8 cellular contexts compared by ENCODE assay signal in the genomic region with DNA sequence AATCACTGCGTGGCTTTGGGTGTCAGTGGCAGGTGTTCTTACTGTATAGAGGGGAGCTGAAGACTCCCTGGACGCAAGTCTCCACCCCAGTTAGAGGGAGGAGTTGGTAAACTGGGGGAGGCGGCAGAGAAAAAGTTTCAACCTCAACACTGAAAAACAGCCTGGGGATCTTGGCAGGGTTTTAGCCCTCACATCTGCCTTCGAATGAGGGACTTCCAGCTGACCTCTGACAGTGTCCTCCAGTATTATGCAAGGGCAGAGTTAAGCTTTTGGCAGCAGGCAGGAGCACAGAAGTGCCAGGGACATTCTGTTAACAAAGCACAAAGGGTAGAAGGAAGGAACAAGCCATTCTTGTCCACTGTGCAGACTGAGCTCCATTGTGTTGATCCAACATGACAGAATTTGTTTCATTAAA. TPM values are rescaled to one million over a fixed set of nuclear protein-coding genes. Genes with fewer than 3 reads are reported as not detected.
A peak's percentile ranks its signal among the peaks of the same experiment; 100 is the strongest.
DNase-seq lines count a peak whose midpoint lies in the region; ATAC-seq and TF ChIP-seq lines count a peak whose summit lies in the region.

No MANE protein-coding gene starts in this region.

- H3K27me3 Mint-ChIP-seq in Calu3 (ENCODE audit: unreplicated experiment) (no peaks in the 10 kb centered on the region), chondrocyte (ENCODE audit: low read depth) (peaks cover 40% of the 10 kb centered on the region)

- no TSS peak for BruUV-seq in Calu3 (replicated peaks; lab: Mats Ljungman, UMichigan)

- peaks cover 24% of the 10 kb centered on the region for H3K36me3 Mint-ChIP-seq in Calu3 (ENCODE audit: insufficient read depth, unreplicated experiment)
- no peaks in the 10 kb centered on the region for H3K36me3 Mint-ChIP-seq in chondrocyte (ENCODE audit: low read depth)

- H3K4me1 Mint-ChIP-seq in Calu3 (ENCODE audit: low read depth, unreplicated experiment): peaks cover 58% of the 10 kb centered on the region
- peaks cover 33% of the 10 kb centered on the region for H3K4me1 Mint-ChIP-seq in chondrocyte (ENCODE audit: low read depth)

- TF ChIP-seq CTCF in Calu3 (IDR thresholded peaks at IDR 0.05; ENCODE audit: unreplicated experiment) (no peak), chondrocyte (IDR thresholded peaks at IDR 0.05) (no peak)

- H3K27ac Mint-ChIP-seq in Calu3 (ENCODE audit: unreplicated experiment): peak overlapping the region; percentile 79
- H3K27ac Mint-ChIP-seq in chondrocyte (ENCODE audit: unreplicated experiment): no peak overlapping the region

- H3K4me3 Mint-ChIP-seq in Calu3 (ENCODE audit: low read depth, unreplicated experiment) (peak overlapping the region; percentile 52), chondrocyte (ENCODE audit: unreplicated experiment) (no peak overlapping the region)

- no peaks in the 10 kb centered on the region for H3K9me3 Mint-ChIP-seq in Calu3 (ENCODE audit: low read depth, unreplicated experiment)
- H3K9me3 Mint-ChIP-seq in chondrocyte (ENCODE audit: low read depth): no peaks in the 10 kb centered on the region

- intact Hi-C loops in Calu3 (cut with micrococcal nuclease; ENCODE audit: unreplicated experiment): loop anchor here (1.0 to 10.0 kb wide), 5 partner anchors 24 to 493 kb away; no protein-coding TSS in a partner anchor
- intact Hi-C loops in Right ventricle myocardium superior (cut with DNase I): loop anchor here (5.0 to 10.0 kb wide), 2 partner anchors 492 to 565 kb away; a partner anchor contains a TSS

- peak; percentile 91 for ATAC-seq in Right ventricle myocardium superior (ENCODE audit: poor library complexity)
- no peak for ATAC-seq in GM18517 (IDR thresholded peaks at IDR 0.05; ENCODE audit: unreplicated experiment)

- DNase-seq in Calu3 (peak; percentile 42), SK-MEL-5 (ENCODE audit: low read depth, low spot score) (peak; percentile 62), Right ventricle myocardium superior (peak; percentile 77), pons (ENCODE audit: low spot score) (peak; percentile 100), chondrocyte (ENCODE audit: low spot score) (no peak)
- no peak for DNase-seq in activated CD4-positive, alpha-beta T cell treated with anti-CD3 and anti-CD28 coated beads for 48 hours
- no peak for DNase-seq in effector CD8-positive, alpha-beta T cell (lab: John Stamatoyannopoulos, UW)

- CTCF ChIA-PET in Calu3 (lab: Charles Lee): interaction anchor here (0.5 to 2.8 kb wide), 12 partner anchors 8 to 565 kb away, joined by 3 to 15 read pairs (median 6); no protein-coding TSS in a partner anchor

- in situ Hi-C loops in SK-MEL-5 (cut with HindIII; ENCODE audit: low pct_unique_long_range_greater_than_20kb, low sequenced_read_pairs): no loop called here

RNA-seq across cellular contexts. Expression of a gene that starts 41.2 kb away (rescaled TPM):
- 66.6 and 78.7 TPM in 2 replicates for total RNA-seq in Calu3 (2022)
- total RNA-seq in SK-MEL-5 (2014; rRNA removed; shearing (Covaris generic)): 35.9 and 41.1 TPM in 2 replicates
- polyA plus RNA-seq in SK-MEL-5 (2015; cell fraction: cytosol; rRNA removed): 42.0 and 43.9 TPM in 2 replicates
- polyA plus RNA-seq in SK-MEL-5 (2015; cell fraction: nucleus; rRNA removed): 14.8 and 15.9 TPM in 2 replicates
- total RNA-seq in Right ventricle myocardium superior: 103 TPM
- 43.4 to 62.4 TPM (median 58.6 TPM) in 3 replicates for total RNA-seq in chondrocyte

Comparison
In these comparisons a context has a peak if more than half of its experiments do, and no peak if none do; other contexts are left out.
1. DNase-seq: peak in Calu3 (single experiment), SK-MEL-5 (single experiment), Right ventricle myocardium superior (single experiment) and pons (single experiment); none in activated CD4-positive, alpha-beta T cell treated with anti-CD3 and anti-CD28 coated beads for 48 hours (single experiment), effector CD8-positive, alpha-beta T cell (single experiment) and chondrocyte (single experiment).